In the genomic region with DNA sequence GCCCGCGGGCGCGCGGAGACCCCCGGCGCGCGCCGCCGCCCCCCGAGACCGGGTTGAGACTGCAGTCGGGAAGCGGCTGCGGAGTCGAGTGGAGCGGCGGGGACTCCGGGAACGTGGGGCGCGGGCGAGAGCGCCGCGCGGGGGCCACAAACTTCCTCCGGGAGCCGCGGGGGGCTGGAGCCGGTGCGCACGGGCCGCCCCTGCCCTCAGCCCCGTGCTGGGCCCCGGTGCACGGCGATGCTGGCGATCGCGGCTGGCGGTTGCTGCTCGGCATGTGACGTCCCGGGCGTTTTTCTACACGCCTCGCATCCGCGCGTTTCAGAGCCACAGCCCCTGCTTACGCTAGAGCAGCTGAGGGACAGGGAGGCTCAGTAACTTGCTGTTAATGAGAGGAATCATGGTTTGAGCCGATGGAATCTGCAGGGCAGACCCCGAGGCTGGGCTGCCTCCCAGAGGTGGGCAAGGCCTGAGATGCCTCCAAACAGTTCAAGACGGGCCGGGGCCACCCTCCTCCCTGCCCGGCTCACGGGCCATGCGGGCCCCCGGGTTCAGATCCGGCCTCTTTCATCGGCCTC, we compare ENCODE assay signal across 8 cellular contexts. TPM values are rescaled to one million over a fixed set of nuclear protein-coding genes. Genes with fewer than 3 reads are reported as not detected.
DNase-seq lines count a peak whose midpoint lies in the region; ATAC-seq and TF ChIP-seq lines count a peak whose summit lies in the region.

No MANE protein-coding gene starts in this region.

- H3K4me1 Mint-ChIP-seq in CD4-positive, alpha-beta T cell (ENCODE audit: low read depth), result peaks cover 33% of the 10 kb centered on the region

- H3K4me3 Mint-ChIP-seq in CD4-positive, alpha-beta T cell, result peak overlapping the region; percentile 92

- no peaks in the 10 kb centered on the region for H3K27me3 ChIP-seq in CD4-positive, alpha-beta T cell (ENCODE audit: control insufficient read depth, insufficient read depth, low read length)
- H3K27me3 ChIP-seq in neuron (ENCODE audit: insufficient read depth, low read length) (no peaks in the 10 kb centered on the region), aorta (ENCODE audit: control insufficient read depth in 1 of 2, insufficient read depth in 2 of 2, low read length in 1 of 2) (no peaks in the 10 kb centered on the region)

- H3K9me3 Mint-ChIP-seq in CD4-positive, alpha-beta T cell, result no peaks in the 10 kb centered on the region

- no peaks in the 10 kb centered on the region for H3K9me3 ChIP-seq in CD4-positive, alpha-beta T cell (ENCODE audit: control insufficient read depth, low read length)
- H3K9me3 ChIP-seq in neuron (ENCODE audit: low read length) (no peaks in the 10 kb centered on the region), aorta (ENCODE audit: control insufficient read depth, low read length) (no peaks in the 10 kb centered on the region)

- intact Hi-C loops in CD4-positive, alpha-beta T cell (cut with DNase I, micrococcal nuclease), result loop anchor here in 1 of 2 experiments (2.0 to 5.0 kb wide), 6 partner anchors 157 to 1106 kb away; a partner anchor contains a TSS
- intact Hi-C loops in aorta (cut with DNase I), result loop anchor here in 1 of 2 donors (10.0 kb wide), 1 partner anchor 1106 kb away; no protein-coding TSS in a partner anchor

- H3K36me3 ChIP-seq in neuron (ENCODE audit: insufficient read depth, low read length) (no peaks in the 10 kb centered on the region), aorta (ENCODE audit: control insufficient read depth in 1 of 2, insufficient read depth in 2 of 2, low read length in 1 of 2) (no peaks in the 10 kb centered on the region)

- H3K36me3 Mint-ChIP-seq in CD4-positive, alpha-beta T cell (ENCODE audit: low read depth), result no peaks in the 10 kb centered on the region

- CTCF ChIA-PET in CD4-positive, alpha-beta T cell (lab: Charles Lee), result interaction anchor here (1.0 to 1.4 kb wide), 3 partner anchors 32 to 355 kb away, joined by 3 to 4 read pairs (median 3); a partner anchor contains a TSS

- WGBS in aorta, 2 donors, result 1% methylated on average over 57 to 63 of the region's 63 CpGs

- no peak for TF ChIP-seq CTCF in CD4-positive, alpha-beta T cell (IDR thresholded peaks at IDR 0.05)
- no peak for TF ChIP-seq CTCF in fibroblast of mammary gland (conservative IDR thresholded peaks at IDR 0.05; ENCODE audit: control insufficient read depth, insufficient read depth, low read depth, low read length)

- H3K4me1 ChIP-seq in neuron (ENCODE audit: insufficient read depth, low read length) (peaks cover 48% of the 10 kb centered on the region), aorta (ENCODE audit: control insufficient read depth in 1 of 2, insufficient read depth in 2 of 2, low read length in 2 of 2) (no peaks in the 10 kb centered on the region)

- H3K27ac Mint-ChIP-seq in CD4-positive, alpha-beta T cell, result peak overlapping the region; percentile 65

- POLR2A ChIA-PET in CD4-positive, alpha-beta T cell (lab: Charles Lee), result interaction anchor here (0.5 kb wide), 1 partner anchor 799 kb away, joined by 3 read pairs; no protein-coding TSS in a partner anchor

- peak; percentile 19 for ATAC-seq in CD4-positive, alpha-beta T cell (ENCODE audit: poor library complexity)
- ATAC-seq in GM21515 (IDR thresholded peaks at IDR 0.05; ENCODE audit: unreplicated experiment) (peak; percentile 13), aorta (ENCODE audit: low FRiP score) (peak; percentile 4)

- H3K4me3 ChIP-seq in fibroblast of mammary gland (ENCODE audit: control insufficient read depth, low read depth, low read length) (peak overlapping the region; percentile 66), neuron (ENCODE audit: low read length) (peak overlapping the region; percentile 89), aorta (ENCODE audit: low read length in 2 of 2) (peak overlapping the region; percentile 80 to 87)

- peak in 9 of 10 experiments; percentile 18 to 51 (median 29) for DNase-seq in CD4-positive, alpha-beta T cell
- DNase-seq in LHCN-M2 (ENCODE audit: low read depth) (peak; percentile 31), fibroblast of mammary gland (ENCODE audit: low read depth) (peak; percentile 25), aorta (peak; percentile 64 to 80), COR-L47 (lab: John Stamatoyannopoulos, UW) (no peak)
- peak; percentile 74 for DNase-seq in activated CD8-positive, alpha-beta memory T cell treated with anti-CD3 and anti-CD28 coated beads, Interleukin-2, amount 50 U/mL, for 48 hours

- H3K27me3 Mint-ChIP-seq in CD4-positive, alpha-beta T cell, result no peaks in the 10 kb centered on the region

- no peak overlapping the region for H3K27ac ChIP-seq in CD4-positive, alpha-beta T cell (ENCODE audit: low read depth, low read length)
- no peak overlapping the region for H3K27ac ChIP-seq in aorta (ENCODE audit: low read depth in 1 of 2, low read length in 2 of 2)

- no peak overlapping the region for H2AFZ ChIP-seq in neuron (ENCODE audit: low read depth, low read length)

RNA-seq across cellular contexts. Expression of a gene that starts 0.5 kb away (rescaled TPM):
- total RNA-seq in CD4-positive, alpha-beta T cell, result 1 to 10 TPM; 9.1 to 9.2 TPM
- total RNA-seq in LHCN-M2 (2014; rRNA removed), result 14.2 and 14.7 TPM in 2 replicates
- 7.8 TPM for polyA plus RNA-seq in LHCN-M2 (2012)
- 1 to 10 TPM; 5.1 to 9.4 TPM for total RNA-seq in aorta
- 1 to 10 TPM; 1.1 to 3.5 TPM for polyA plus RNA-seq in aorta

RNA-seq across cellular contexts. Expression of a gene that starts 50.0 kb away (rescaled TPM):
- 1 to 10 TPM; 5.9 to 6.6 TPM for total RNA-seq in CD4-positive, alpha-beta T cell
- total RNA-seq in LHCN-M2 (2014; rRNA removed), result 5.5 and 5.8 TPM in 2 replicates
- 2.7 TPM for polyA plus RNA-seq in LHCN-M2 (2012)
- total RNA-seq in aorta, result 1 to 10 TPM; 2.2 to 3.0 TPM
- polyA plus RNA-seq in aorta, result 1 to 10 TPM; 1.5 to 2.1 TPM
